In genomic region chr3:38641461-38642110, GRCh38 we compare ENCODE assay signal across 11 cellular contexts. TPM values are rescaled to one million over a fixed set of nuclear protein-coding genes. Genes with fewer than 3 reads are reported as not detected.
"Had no signal": no experiment of that assay in that cellular context is flagged by ENCODE, and none has a peak within 500 bp of the region (broad histone marks: within the 10 kb centered on the region; RNA-seq: fewer than 3 reads in every experiment).

No MANE protein-coding gene starts in this region.

- H3K36me3 Mint-ChIP-seq: natural killer cell treated with Interleukin-12 subunit alpha and Interleukin-12 subunit beta and Interleukin-15 and Interleukin-18, amount 100 ng/mL, for 72 hours had no signal

- H3K4me1 Mint-ChIP-seq: activated CD4-positive, alpha-beta T cell treated with anti-CD3 and anti-CD28 coated beads, Interleukin-2, amount 10 ng/mL, durations not matched to agents 7 days and 5 days; stimulated activated naive CD8-positive, alpha-beta T cell treated with anti-CD3 and anti-CD28 coated beads, Interleukin-15, amount 100 ng/mL, for 72 hours had no signal

- H3K27ac Mint-ChIP-seq: activated CD4-positive, alpha-beta T cell treated with anti-CD3 and anti-CD28 coated beads, Interleukin-2, amount 10 ng/mL, durations not matched to agents 7 days and 5 days; activated T-helper 1 cell treated with anti-CD3 and anti-CD28 coated beads, Interleukin-12 subunit alpha, Interleukin-12 subunit beta, Interleukin-2, Interleukin-4 antibody, amounts not matched to agents 30 ng/mL and 10 ng/mL and 1 ng/mL, durations not matched to agents 14 hours and 24 hours and 36 hours; natural killer cell treated with Interleukin-12 subunit alpha and Interleukin-12 subunit beta and Interleukin-15 and Interleukin-18, amount 100 ng/mL, for 72 hours; stimulated activated naive CD8-positive, alpha-beta T cell treated with anti-CD3 and anti-CD28 coated beads, Interleukin-15, amount 100 ng/mL, for 72 hours had no signal

- H3K4me1 ChIP-seq: breast epithelium, psoas muscle had no signal

- H3K4me3 ChIP-seq: breast epithelium, psoas muscle had no signal

- DNase-seq: activated CD4-positive, alpha-beta T cell treated with anti-CD3 and anti-CD28 coated beads, Interleukin-2, amount 10 ng/mL, durations not matched to agents 7 days and 5 days; activated CD4-positive, CD25-positive, alpha-beta regulatory T cell; activated naive CD4-positive, alpha-beta T cell treated with Interleukin-2 at 50 U/mL for 16 hours; psoas muscle; stimulated activated CD4-positive, alpha-beta T cell treated with anti-CD3 and anti-CD28 coated beads, Interleukin-1b, Interleukin-23, amount 100 ng/mL, for 48 hours; stimulated activated naive CD8-positive, alpha-beta T cell treated with anti-CD3 and anti-CD28 coated beads, Interleukin-15, amount 100 ng/mL, for 72 hours had no signal

- ATAC-seq: natural killer cell treated with Interleukin-12 subunit alpha and Interleukin-12 subunit beta and Interleukin-15 and Interleukin-18, amount 100 ng/mL, for 72 hours; psoas muscle; sciatic nerve; stimulated activated naive CD8-positive, alpha-beta T cell treated with anti-CD3 and anti-CD28 coated beads, Interleukin-15, amount 100 ng/mL, for 72 hours had no signal

- H3K9me3 ChIP-seq: breast epithelium, psoas muscle had no signal

- H3K27ac ChIP-seq: breast epithelium, epithelial cell of prostate, psoas muscle had no signal

- H3K4me3 Mint-ChIP-seq: activated CD4-positive, alpha-beta T cell treated with anti-CD3 and anti-CD28 coated beads, Interleukin-2, amount 10 ng/mL, durations not matched to agents 7 days and 5 days; activated T-helper 1 cell treated with anti-CD3 and anti-CD28 coated beads, Interleukin-12 subunit alpha, Interleukin-12 subunit beta, Interleukin-2, Interleukin-4 antibody, amounts not matched to agents 30 ng/mL and 10 ng/mL and 1 ng/mL, durations not matched to agents 14 hours and 24 hours and 36 hours; natural killer cell treated with Interleukin-12 subunit alpha and Interleukin-12 subunit beta and Interleukin-15 and Interleukin-18, amount 100 ng/mL, for 72 hours; stimulated activated naive CD8-positive, alpha-beta T cell treated with anti-CD3 and anti-CD28 coated beads, Interleukin-15, amount 100 ng/mL, for 72 hours had no signal

- H3K27me3 Mint-ChIP-seq: stimulated activated naive CD8-positive, alpha-beta T cell treated with anti-CD3 and anti-CD28 coated beads, Interleukin-15, amount 100 ng/mL, for 72 hours had no signal

- H3K9me3 Mint-ChIP-seq: activated CD4-positive, alpha-beta T cell treated with anti-CD3 and anti-CD28 coated beads, Interleukin-2, amount 10 ng/mL, durations not matched to agents 7 days and 5 days; activated T-helper 1 cell treated with anti-CD3 and anti-CD28 coated beads, Interleukin-12 subunit alpha, Interleukin-12 subunit beta, Interleukin-2, Interleukin-4 antibody, amounts not matched to agents 30 ng/mL and 10 ng/mL and 1 ng/mL, durations not matched to agents 14 hours and 24 hours and 36 hours; natural killer cell treated with Interleukin-12 subunit alpha and Interleukin-12 subunit beta and Interleukin-15 and Interleukin-18, amount 100 ng/mL, for 72 hours; stimulated activated naive CD8-positive, alpha-beta T cell treated with anti-CD3 and anti-CD28 coated beads, Interleukin-15, amount 100 ng/mL, for 72 hours had no signal

- H3K36me3 ChIP-seq: breast epithelium had no signal

RNA-seq across cellular contexts. Expression of gene SCN5A, which starts 7.9 kb away (rescaled TPM):
- total RNA-seq: activated CD4-positive, alpha-beta T cell treated with anti-CD3 and anti-CD28 coated beads, Interleukin-2, amount 10 ng/mL, durations not matched to agents 7 days and 5 days; activated T-helper 1 cell treated with anti-CD3 and anti-CD28 coated beads, Interleukin-12 subunit alpha, Interleukin-12 subunit beta, Interleukin-2, Interleukin-4 antibody, amounts not matched to agents 30 ng/mL and 10 ng/mL and 1 ng/mL, durations not matched to agents 14 hours and 24 hours and 36 hours had no signal
